Comparison of ENCODE assay signal across 1 cellular context in the genomic region with DNA sequence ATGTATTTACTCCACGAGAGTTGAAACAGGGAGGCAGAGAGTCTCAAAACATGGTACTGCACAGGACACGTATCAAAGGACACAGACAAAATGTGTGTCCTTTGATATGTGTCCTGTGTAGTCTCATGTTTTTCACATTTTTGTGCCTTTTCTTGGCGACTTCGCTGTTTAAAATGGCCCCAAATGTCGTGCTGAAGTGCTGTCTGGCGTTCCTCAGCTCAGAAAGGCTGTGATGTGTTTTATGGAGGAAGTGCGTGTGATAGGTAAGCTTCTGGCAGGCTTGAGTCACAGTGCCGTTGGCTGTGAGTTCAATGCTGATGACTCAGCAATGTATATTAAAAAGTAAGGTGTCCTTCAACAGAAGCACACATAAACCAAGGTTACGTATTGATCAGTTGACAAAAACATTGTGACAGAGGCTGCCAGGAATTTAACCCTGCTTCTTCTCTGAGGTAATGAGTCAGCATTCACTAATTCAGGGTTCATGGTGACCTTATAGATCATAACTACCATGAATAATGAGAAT.
A peak's percentile ranks its signal among the peaks of the same experiment; 100 is the strongest.
TF ChIP-seq lines count a peak whose summit lies in the region.

No MANE protein-coding gene starts in this region.

TF ChIP-seq in HepG2, 621 proteins besides CTCF, POLR2A, EP300 and RAD21 (continued from another document and continues in another):
- TF ChIP-seq LCORL (IDR thresholded peaks at IDR 0.05) (no peak), LCORL (CRISPR knock-in tag; IDR thresholded peaks at IDR 0.05) (peak; percentile 38; the same call in 1 of the 2 replicates), ZNF354B (CRISPR knock-in tag; IDR thresholded peaks at IDR 0.05) (peak; percentile 30; the same call in 1 of the 2 replicates), ZNF205 (CRISPR knock-in tag; IDR thresholded peaks at IDR 0.05) (no peak), SOX6 (IDR thresholded peaks at IDR 0.05) (no peak), SOX6 (CRISPR knock-in tag; IDR thresholded peaks at IDR 0.05) (peak; percentile 80), STAT5B (CRISPR knock-in tag; IDR thresholded peaks at IDR 0.05) (no peak), ZFAT (CRISPR knock-in tag; conservative IDR thresholded peaks at IDR 0.05) (no peak), ZNF326 (CRISPR knock-in tag; IDR thresholded peaks at IDR 0.05; ENCODE audit: borderline replicate concordance) (no peak), SALL2 (CRISPR knock-in tag; IDR thresholded peaks at IDR 0.05) (no peak), SP2 (CRISPR knock-in tag; IDR thresholded peaks at IDR 0.05) (no peak), SOX13 (IDR thresholded peaks at IDR 0.05) (no peak), SOX13 (CRISPR knock-in tag; conservative IDR thresholded peaks at IDR 0.05 in 1 of 2, IDR thresholded peaks at IDR 0.05 in 1 of 2) (peak in 1 of 2 experiments; percentile 52; a peak in 1 of 4 replicates), SOX5 (CRISPR knock-in tag; IDR thresholded peaks at IDR 0.05; ENCODE audit: borderline replicate concordance) (peak; percentile 50; the same call in 1 of the 2 replicates), ARNT2 (CRISPR knock-in tag; IDR thresholded peaks at IDR 0.05; ENCODE audit: low read depth) (no peak; the same call in 1 of the 2 replicates), ZNF616 (CRISPR knock-in tag; IDR thresholded peaks at IDR 0.05; ENCODE audit: low read depth) (no peak), EED (CRISPR knock-in tag; IDR thresholded peaks at IDR 0.05) (no peak), HNRNPH1 (optimal IDR thresholded peaks at IDR 0.05; ENCODE audit: low read depth, low read length) (no peak), HNF4A (CRISPR knock-in tag; IDR thresholded peaks at IDR 0.05) (peak; percentile 29; the same call in 1 of the 2 replicates), HNF4G (IDR thresholded peaks at IDR 0.05; ENCODE audit: borderline replicate concordance, low read depth, low read length) (no peak), HNF4G (CRISPR knock-in tag; IDR thresholded peaks at IDR 0.05; ENCODE audit: borderline replicate concordance, low read depth) (no peak), POLR2G (IDR thresholded peaks at IDR 0.05; ENCODE audit: low read depth, low read length) (no peak), EEA1 (CRISPR knock-in tag; IDR thresholded peaks at IDR 0.05; ENCODE audit: borderline replicate concordance) (no peak), SALL1 (CRISPR knock-in tag; IDR thresholded peaks at IDR 0.05) (peak; percentile 93), ETV5 (CRISPR knock-in tag; IDR thresholded peaks at IDR 0.05; ENCODE audit: borderline replicate concordance) (peak; percentile 58; the same call in 1 of the 2 replicates), ZNF180 (CRISPR knock-in tag; IDR thresholded peaks at IDR 0.05; ENCODE audit: borderline replicate concordance, low read depth) (no peak), FOXA3 (CRISPR knock-in tag; IDR thresholded peaks at IDR 0.05) (peak; percentile 79), ZBTB8A (CRISPR knock-in tag; IDR thresholded peaks at IDR 0.05; ENCODE audit: borderline replicate concordance, low read depth) (no peak), ZNF724P (CRISPR knock-in tag; IDR thresholded peaks at IDR 0.05; ENCODE audit: borderline replicate concordance) (no peak), HNRNPUL1 (IDR thresholded peaks at IDR 0.05; ENCODE audit: low read depth, low read length) (no peak), SMAD1 (CRISPR knock-in tag; IDR thresholded peaks at IDR 0.05; ENCODE audit: borderline replicate concordance, low read depth) (no peak), ATF7-NPFF (CRISPR knock-in tag; IDR thresholded peaks at IDR 0.05; ENCODE audit: low read depth) (no peak), ZSCAN30 (CRISPR knock-in tag; IDR thresholded peaks at IDR 0.05) (no peak), ZNF33A (CRISPR knock-in tag; IDR thresholded peaks at IDR 0.05; ENCODE audit: borderline replicate concordance) (no peak), REPIN1 (CRISPR knock-in tag; IDR thresholded peaks at IDR 0.05; ENCODE audit: borderline replicate concordance, low read depth) (0 out of 2 replicates have a peak, but pooled peaks have one; percentile 17), NRL (CRISPR knock-in tag; IDR thresholded peaks at IDR 0.05; ENCODE audit: borderline replicate concordance) (no peak), ZNF468 (CRISPR knock-in tag; IDR thresholded peaks at IDR 0.05) (no peak), ZBTB21 (CRISPR knock-in tag; IDR thresholded peaks at IDR 0.05) (peak; percentile 88)
- TF ChIP-seq, protein P1, sequence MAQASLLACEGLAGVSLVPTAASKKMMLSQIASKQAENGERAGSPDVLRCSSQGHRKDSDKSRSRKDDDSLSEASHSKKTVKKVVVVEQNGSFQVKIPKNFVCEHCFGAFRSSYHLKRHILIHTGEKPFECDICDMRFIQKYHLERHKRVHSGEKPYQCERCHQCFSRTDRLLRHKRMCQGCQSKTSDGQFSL (CRISPR knock-in tag; IDR thresholded peaks at IDR 0.05), result no peak
- TF ChIP-seq, protein P2, sequence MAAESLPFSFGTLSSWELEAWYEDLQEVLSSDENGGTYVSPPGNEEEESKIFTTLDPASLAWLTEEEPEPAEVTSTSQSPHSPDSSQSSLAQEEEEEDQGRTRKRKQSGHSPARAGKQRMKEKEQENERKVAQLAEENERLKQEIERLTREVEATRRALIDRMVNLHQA (CRISPR knock-in tag; IDR thresholded peaks at IDR 0.05), result no peak
- TF ChIP-seq, protein P3, sequence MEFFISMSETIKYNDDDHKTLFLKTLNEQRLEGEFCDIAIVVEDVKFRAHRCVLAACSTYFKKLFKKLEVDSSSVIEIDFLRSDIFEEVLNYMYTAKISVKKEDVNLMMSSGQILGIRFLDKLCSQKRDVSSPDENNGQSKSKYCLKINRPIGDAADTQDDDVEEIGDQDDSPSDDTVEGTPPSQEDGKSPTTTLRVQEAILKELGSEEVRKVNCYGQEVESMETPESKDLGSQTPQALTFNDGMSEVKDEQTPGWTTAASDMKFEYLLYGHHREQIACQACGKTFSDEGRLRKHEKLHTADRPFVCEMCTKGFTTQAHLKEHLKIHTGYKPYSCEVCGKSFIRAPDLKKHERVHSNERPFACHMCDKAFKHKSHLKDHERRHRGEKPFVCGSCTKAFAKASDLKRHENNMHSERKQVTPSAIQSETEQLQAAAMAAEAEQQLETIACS (CRISPR knock-in tag; IDR thresholded peaks at IDR 0.05), result no peak
- TF ChIP-seq, protein P4, sequence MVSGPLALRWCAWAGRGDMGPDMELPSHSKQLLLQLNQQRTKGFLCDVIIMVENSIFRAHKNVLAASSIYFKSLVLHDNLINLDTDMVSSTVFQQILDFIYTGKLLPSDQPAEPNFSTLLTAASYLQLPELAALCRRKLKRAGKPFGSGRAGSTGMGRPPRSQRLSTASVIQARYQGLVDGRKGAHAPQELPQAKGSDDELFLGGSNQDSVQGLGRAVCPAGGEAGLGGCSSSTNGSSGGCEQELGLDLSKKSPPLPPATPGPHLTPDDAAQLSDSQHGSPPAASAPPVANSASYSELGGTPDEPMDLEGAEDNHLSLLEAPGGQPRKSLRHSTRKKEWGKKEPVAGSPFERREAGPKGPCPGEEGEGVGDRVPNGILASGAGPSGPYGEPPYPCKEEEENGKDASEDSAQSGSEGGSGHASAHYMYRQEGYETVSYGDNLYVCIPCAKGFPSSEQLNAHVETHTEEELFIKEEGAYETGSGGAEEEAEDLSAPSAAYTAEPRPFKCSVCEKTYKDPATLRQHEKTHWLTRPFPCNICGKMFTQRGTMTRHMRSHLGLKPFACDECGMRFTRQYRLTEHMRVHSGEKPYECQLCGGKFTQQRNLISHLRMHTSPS (CRISPR knock-in tag; IDR thresholded peaks at IDR 0.05; ENCODE audit: low read depth), result no peak
- TF ChIP-seq, protein P5, sequence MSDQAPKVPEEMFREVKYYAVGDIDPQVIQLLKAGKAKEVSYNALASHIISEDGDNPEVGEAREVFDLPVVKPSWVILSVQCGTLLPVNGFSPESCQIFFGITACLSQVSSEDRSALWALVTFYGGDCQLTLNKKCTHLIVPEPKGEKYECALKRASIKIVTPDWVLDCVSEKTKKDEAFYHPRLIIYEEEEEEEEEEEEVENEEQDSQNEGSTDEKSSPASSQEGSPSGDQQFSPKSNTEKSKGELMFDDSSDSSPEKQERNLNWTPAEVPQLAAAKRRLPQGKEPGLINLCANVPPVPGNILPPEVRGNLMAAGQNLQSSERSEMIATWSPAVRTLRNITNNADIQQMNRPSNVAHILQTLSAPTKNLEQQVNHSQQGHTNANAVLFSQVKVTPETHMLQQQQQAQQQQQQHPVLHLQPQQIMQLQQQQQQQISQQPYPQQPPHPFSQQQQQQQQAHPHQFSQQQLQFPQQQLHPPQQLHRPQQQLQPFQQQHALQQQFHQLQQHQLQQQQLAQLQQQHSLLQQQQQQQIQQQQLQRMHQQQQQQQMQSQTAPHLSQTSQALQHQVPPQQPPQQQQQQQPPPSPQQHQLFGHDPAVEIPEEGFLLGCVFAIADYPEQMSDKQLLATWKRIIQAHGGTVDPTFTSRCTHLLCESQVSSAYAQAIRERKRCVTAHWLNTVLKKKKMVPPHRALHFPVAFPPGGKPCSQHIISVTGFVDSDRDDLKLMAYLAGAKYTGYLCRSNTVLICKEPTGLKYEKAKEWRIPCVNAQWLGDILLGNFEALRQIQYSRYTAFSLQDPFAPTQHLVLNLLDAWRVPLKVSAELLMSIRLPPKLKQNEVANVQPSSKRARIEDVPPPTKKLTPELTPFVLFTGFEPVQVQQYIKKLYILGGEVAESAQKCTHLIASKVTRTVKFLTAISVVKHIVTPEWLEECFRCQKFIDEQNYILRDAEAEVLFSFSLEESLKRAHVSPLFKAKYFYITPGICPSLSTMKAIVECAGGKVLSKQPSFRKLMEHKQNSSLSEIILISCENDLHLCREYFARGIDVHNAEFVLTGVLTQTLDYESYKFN (CRISPR knock-in tag; conservative IDR thresholded peaks at IDR 0.05), result peak; percentile 71
- TF ChIP-seq, protein P6, sequence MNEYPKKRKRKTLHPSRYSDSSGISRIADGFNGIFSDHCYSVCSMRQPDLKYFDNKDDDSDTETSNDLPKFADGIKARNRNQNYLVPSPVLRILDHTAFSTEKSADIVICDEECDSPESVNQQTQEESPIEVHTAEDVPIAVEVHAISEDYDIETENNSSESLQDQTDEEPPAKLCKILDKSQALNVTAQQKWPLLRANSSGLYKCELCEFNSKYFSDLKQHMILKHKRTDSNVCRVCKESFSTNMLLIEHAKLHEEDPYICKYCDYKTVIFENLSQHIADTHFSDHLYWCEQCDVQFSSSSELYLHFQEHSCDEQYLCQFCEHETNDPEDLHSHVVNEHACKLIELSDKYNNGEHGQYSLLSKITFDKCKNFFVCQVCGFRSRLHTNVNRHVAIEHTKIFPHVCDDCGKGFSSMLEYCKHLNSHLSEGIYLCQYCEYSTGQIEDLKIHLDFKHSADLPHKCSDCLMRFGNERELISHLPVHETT (CRISPR knock-in tag; conservative IDR thresholded peaks at IDR 0.05), result no peak
- TF ChIP-seq, protein P7, sequence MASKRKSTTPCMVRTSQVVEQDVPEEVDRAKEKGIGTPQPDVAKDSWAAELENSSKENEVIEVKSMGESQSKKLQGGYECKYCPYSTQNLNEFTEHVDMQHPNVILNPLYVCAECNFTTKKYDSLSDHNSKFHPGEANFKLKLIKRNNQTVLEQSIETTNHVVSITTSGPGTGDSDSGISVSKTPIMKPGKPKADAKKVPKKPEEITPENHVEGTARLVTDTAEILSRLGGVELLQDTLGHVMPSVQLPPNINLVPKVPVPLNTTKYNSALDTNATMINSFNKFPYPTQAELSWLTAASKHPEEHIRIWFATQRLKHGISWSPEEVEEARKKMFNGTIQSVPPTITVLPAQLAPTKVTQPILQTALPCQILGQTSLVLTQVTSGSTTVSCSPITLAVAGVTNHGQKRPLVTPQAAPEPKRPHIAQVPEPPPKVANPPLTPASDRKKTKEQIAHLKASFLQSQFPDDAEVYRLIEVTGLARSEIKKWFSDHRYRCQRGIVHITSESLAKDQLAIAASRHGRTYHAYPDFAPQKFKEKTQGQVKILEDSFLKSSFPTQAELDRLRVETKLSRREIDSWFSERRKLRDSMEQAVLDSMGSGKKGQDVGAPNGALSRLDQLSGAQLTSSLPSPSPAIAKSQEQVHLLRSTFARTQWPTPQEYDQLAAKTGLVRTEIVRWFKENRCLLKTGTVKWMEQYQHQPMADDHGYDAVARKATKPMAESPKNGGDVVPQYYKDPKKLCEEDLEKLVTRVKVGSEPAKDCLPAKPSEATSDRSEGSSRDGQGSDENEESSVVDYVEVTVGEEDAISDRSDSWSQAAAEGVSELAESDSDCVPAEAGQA (IDR thresholded peaks at IDR 0.05; ENCODE audit: low read depth), result peak; percentile 67; the same call in 1 of the 2 replicates
- TF ChIP-seq, protein P7 (CRISPR knock-in tag; IDR thresholded peaks at IDR 0.05; ENCODE audit: borderline replicate concordance), result no peak
